ENCODE assay signal across 7 cellular contexts in the genomic region with DNA sequence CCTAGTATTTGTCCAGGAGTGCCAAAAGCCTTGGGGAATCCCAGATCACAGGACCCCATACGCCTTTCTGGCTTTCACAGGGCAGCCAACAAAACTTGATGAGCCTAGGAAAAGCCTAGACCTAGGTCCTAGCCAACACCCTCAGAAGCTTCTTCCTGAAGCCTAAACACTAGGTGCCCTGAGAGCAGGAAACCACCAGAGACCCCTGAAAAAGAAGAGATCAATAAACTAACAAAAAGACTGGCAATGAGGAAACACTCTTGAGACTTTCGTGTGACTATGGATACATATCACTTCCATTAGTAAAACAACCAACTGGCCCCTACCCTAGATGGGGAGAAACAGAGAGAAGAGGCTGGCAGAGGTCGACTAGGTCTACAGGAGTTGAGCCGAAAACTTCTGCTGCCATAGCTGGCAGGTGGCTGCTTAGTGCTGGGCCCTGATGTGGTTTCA. TPM values are rescaled to one million over a fixed set of nuclear protein-coding genes. Genes with fewer than 3 reads are reported as not detected.
DNase-seq lines count a peak whose midpoint lies in the region; ATAC-seq lines count a peak whose summit lies in the region.

No MANE protein-coding gene starts in this region.

- WGBS in iPS DF 6.9 (ENCODE audit: insufficient coverage, insufficient read length), result no CpG with 5 or more reads among the region's 4 CpGs

- DNase-seq in HAP-1 (ENCODE audit: low spot score in 2 of 2), result no peak
- peak in 2 of 34 experiments; percentile 66 to 72 for DNase-seq in T-cell
- DNase-seq in iPS DF 6.9 (ENCODE audit: low read depth, low spot score), result no peak
- DNase-seq in stimulated activated effector memory CD8-positive, alpha-beta T cell treated with anti-CD3 and anti-CD28 coated beads, Interleukin-12 subunit alpha, Interleukin-12 subunit beta, amount 100 ng/mL, for 72 hours (ENCODE audit: low spot score in 2 of 2), result no peak
- DNase-seq in NCI-H82 (lab: John Stamatoyannopoulos, UW), result no peak

- H3K4me1 ChIP-seq in HAP-1 (peaks cover 6% of the 10 kb centered on the region; the same call in 1 of the 2 replicates), iPS DF 6.9 (ENCODE audit: control insufficient read depth, insufficient read depth, low read length) (peaks cover 3% of the 10 kb centered on the region; the same call in 1 of the 2 replicates)

- no peaks in the 10 kb centered on the region for H3K27me3 ChIP-seq in HAP-1 (ENCODE audit: low read depth)
- H3K27me3 ChIP-seq in iPS DF 6.9 (ENCODE audit: control insufficient read depth, insufficient read depth, low read length), result no peaks in the 10 kb centered on the region

- POLR2A ChIA-PET in T-cell (lab: Charles Lee), result interaction anchor here in 1 of 2 donors (0.5 to 0.7 kb wide), 2 partner anchors 61 to 545 kb away, joined by 3 read pairs; no protein-coding TSS in a partner anchor

- in situ Hi-C loops in HAP-1 (cut with MboI; ENCODE audit: low sequenced_read_pairs), result no loop called here

- CTCF ChIA-PET in T-cell (lab: Charles Lee), result interaction anchor here (1.0 to 1.7 kb wide), 6 partner anchors 32 to 304 kb away, joined by 3 to 4 read pairs (median 4); partner anchors contain the start of gene PSMD3 (in 1 of the 2)

- H3K9me3 ChIP-seq in HAP-1, result no peaks in the 10 kb centered on the region
- H3K9me3 ChIP-seq in iPS DF 6.9 (ENCODE audit: control insufficient read depth, insufficient read depth, low read length), result no peaks in the 10 kb centered on the region

- peaks cover 60 to 67% (median 62%) of the 10 kb centered on the region in 3 donors for H3K4me1 Mint-ChIP-seq in T-cell
- peaks cover 69% of the 10 kb centered on the region for H3K4me1 Mint-ChIP-seq in stimulated activated effector memory CD8-positive, alpha-beta T cell treated with anti-CD3 and anti-CD28 coated beads, Interleukin-12 subunit alpha, Interleukin-12 subunit beta, amount 100 ng/mL, for 72 hours

- H3K27me3 Mint-ChIP-seq in T-cell, result no peaks in the 10 kb centered on the region

- H3K27ac Mint-ChIP-seq in T-cell, result peak overlapping the region; percentile 94 to 98
- peak overlapping the region; percentile 95 for H3K27ac Mint-ChIP-seq in stimulated activated effector memory CD8-positive, alpha-beta T cell treated with anti-CD3 and anti-CD28 coated beads, Interleukin-12 subunit alpha, Interleukin-12 subunit beta, amount 100 ng/mL, for 72 hours

- H3K36me3 Mint-ChIP-seq in T-cell, result peaks cover 21% of the 10 kb centered on the region
- H3K36me3 Mint-ChIP-seq in stimulated activated effector memory CD8-positive, alpha-beta T cell treated with anti-CD3 and anti-CD28 coated beads, Interleukin-12 subunit alpha, Interleukin-12 subunit beta, amount 100 ng/mL, for 72 hours, result peaks cover 48% of the 10 kb centered on the region

- ATAC-seq in T-cell (replicated peaks in 1 of 4) (peak in 3 of 4 experiments; percentile 66 to 72 (median 71)), GM19351 (IDR thresholded peaks at IDR 0.05; ENCODE audit: unreplicated experiment) (no peak), HG03571 (IDR thresholded peaks at IDR 0.05; ENCODE audit: unreplicated experiment) (no peak)
- no peak for ATAC-seq in stimulated activated effector memory CD8-positive, alpha-beta T cell treated with anti-CD3 and anti-CD28 coated beads, Interleukin-12 subunit alpha, Interleukin-12 subunit beta, amount 100 ng/mL, for 72 hours

- H3K36me3 ChIP-seq in HAP-1 (replicated peaks), result peaks cover 16% of the 10 kb centered on the region
- peaks cover 22% of the 10 kb centered on the region for H3K36me3 ChIP-seq in iPS DF 6.9 (ENCODE audit: control insufficient read depth, insufficient read depth, low read length)

- H3K27ac ChIP-seq in iPS DF 6.9 (ENCODE audit: low read length), result no peak overlapping the region

- H3K4me3 ChIP-seq in HAP-1 (peak overlapping the region; percentile 90), iPS DF 6.9 (ENCODE audit: low read length) (peak overlapping the region; percentile 91; the same call in 1 of the 2 replicates)

- H3K4me3 Mint-ChIP-seq in T-cell, result peak overlapping the region; percentile 90 to 99 (median 97)
- peak overlapping the region; percentile 79 for H3K4me3 Mint-ChIP-seq in stimulated activated effector memory CD8-positive, alpha-beta T cell treated with anti-CD3 and anti-CD28 coated beads, Interleukin-12 subunit alpha, Interleukin-12 subunit beta, amount 100 ng/mL, for 72 hours

- no peaks in the 10 kb centered on the region for H3K9me3 Mint-ChIP-seq in T-cell
- no peaks in the 10 kb centered on the region for H3K9me3 Mint-ChIP-seq in stimulated activated effector memory CD8-positive, alpha-beta T cell treated with anti-CD3 and anti-CD28 coated beads, Interleukin-12 subunit alpha, Interleukin-12 subunit beta, amount 100 ng/mL, for 72 hours

RNA-seq across cellular contexts. Expression of gene ORMDL3, which starts 1.2 kb away (rescaled TPM):
- 100 to 1,000 TPM in 4 of 5 donors, 10 to 100 TPM in 1; 88.3 to 164 (median 124) TPM for total RNA-seq in T-cell

RNA-seq across cellular contexts. Expression of gene LRRC3C, which starts 1.4 kb away (rescaled TPM):
- total RNA-seq in T-cell, result not detected

RNA-seq across cellular contexts. Expression of gene GSDMB, which starts 7.7 kb away (rescaled TPM):
- total RNA-seq in T-cell, result 10 to 100 TPM; 29.3 to 68.0 (median 51.4) TPM

RNA-seq across cellular contexts. Expression of gene GSDMA, which starts 36.6 kb away (rescaled TPM):
- 1 to 10 TPM in 4 of 5 donors, under 1 TPM in 1; 0.86 to 7.6 (median 3.4) TPM for total RNA-seq in T-cell

RNA-seq across cellular contexts. Expression of gene PSMD3, which starts 54.4 kb away (rescaled TPM):
- total RNA-seq in T-cell, result 10 to 100 TPM; 60.8 to 69.0 (median 63.5) TPM

Comparison
In these comparisons a context has a peak if more than half of its experiments do, and no peak if none do; other contexts are left out.
1. ATAC-seq: peak in T-cell (3 of 4); none in stimulated activated effector memory CD8-positive, alpha-beta T cell treated with anti-CD3 and anti-CD28 coated beads, Interleukin-12 subunit alpha, Interleukin-12 subunit beta, amount 100 ng/mL, for 72 hours (single experiment), GM19351 (single experiment) and HG03571 (single experiment).